ENCODE assay signal across 1 cellular context in genomic region chr3:150737874-150738679, GRCh38.
TF ChIP-seq lines count a peak whose summit lies in the region.

No MANE protein-coding gene starts in this region.

TF ChIP-seq in HepG2, 621 proteins besides CTCF, POLR2A, EP300 and RAD21 (continued from another document and continues in another):
- TF ChIP-seq NR2F2 (IDR thresholded peaks at IDR 0.05; ENCODE audit: borderline replicate concordance, low read depth): no peak
- peak; percentile 52; the same call in 1 of the 2 replicates for TF ChIP-seq ZBTB26 (CRISPR knock-in tag; IDR thresholded peaks at IDR 0.05; ENCODE audit: borderline replicate concordance)
- TF ChIP-seq PRDM4 (CRISPR knock-in tag; IDR thresholded peaks at IDR 0.05; ENCODE audit: borderline replicate concordance): no peak
- no peak for TF ChIP-seq ZHX1 (CRISPR knock-in tag; IDR thresholded peaks at IDR 0.05; ENCODE audit: low read depth)
- no peak for TF ChIP-seq CENPBD1 (CRISPR knock-in tag; IDR thresholded peaks at IDR 0.05; ENCODE audit: borderline replicate concordance, low read depth)
- TF ChIP-seq HOXD1 (CRISPR knock-in tag; IDR thresholded peaks at IDR 0.05): no peak
- TF ChIP-seq ZNF564 (CRISPR knock-in tag; IDR thresholded peaks at IDR 0.05): no peak
- no peak for TF ChIP-seq GPBP1L1 (CRISPR knock-in tag; IDR thresholded peaks at IDR 0.05)
- TF ChIP-seq NR2F6 (IDR thresholded peaks at IDR 0.05): peak; percentile 58; the same call in 1 of the 2 replicates
- peak; percentile 72; the same call in 1 of the 2 replicates for TF ChIP-seq NR2F6 (CRISPR knock-in tag; IDR thresholded peaks at IDR 0.05)
- no peak for TF ChIP-seq TERF1 (CRISPR knock-in tag; IDR thresholded peaks at IDR 0.05)
- no peak for TF ChIP-seq ZNF572 (CRISPR knock-in tag; IDR thresholded peaks at IDR 0.05)
- no peak for TF ChIP-seq HBP1 (CRISPR knock-in tag; IDR thresholded peaks at IDR 0.05; ENCODE audit: low read depth)
- no peak for TF ChIP-seq E2F2 (CRISPR knock-in tag; IDR thresholded peaks at IDR 0.05; ENCODE audit: borderline replicate concordance)
- TF ChIP-seq PITX1 (CRISPR knock-in tag; IDR thresholded peaks at IDR 0.05): 0 out of 2 replicates have a peak, but pooled peaks have one; percentile 7
- no peak for TF ChIP-seq ZNF816 (CRISPR knock-in tag; IDR thresholded peaks at IDR 0.05; ENCODE audit: borderline replicate concordance)
- peak; percentile 49 for TF ChIP-seq HNF4A (CRISPR knock-in tag; IDR thresholded peaks at IDR 0.05)
- TF ChIP-seq ZNF333 (CRISPR knock-in tag; IDR thresholded peaks at IDR 0.05; ENCODE audit: borderline replicate concordance): no peak
- no peak for TF ChIP-seq AKAP8 (CRISPR knock-in tag; IDR thresholded peaks at IDR 0.05)
- TF ChIP-seq ATF7-NPFF (CRISPR knock-in tag; IDR thresholded peaks at IDR 0.05; ENCODE audit: low read depth): no peak
- no peak; the same call in 1 of the 2 replicates for TF ChIP-seq FOXA3 (CRISPR knock-in tag; IDR thresholded peaks at IDR 0.05)
- TF ChIP-seq TOPORS (CRISPR knock-in tag; IDR thresholded peaks at IDR 0.05): no peak
- TF ChIP-seq ZNF841 (CRISPR knock-in tag; IDR thresholded peaks at IDR 0.05; ENCODE audit: borderline replicate concordance): no peak
- TF ChIP-seq PCBP2 (optimal IDR thresholded peaks at IDR 0.05; ENCODE audit: low read depth, low read length, poor library complexity, severe bottlenecking): no peak
- TF ChIP-seq TP53 (CRISPR knock-in tag; conservative IDR thresholded peaks at IDR 0.05): no peak
- no peak for TF ChIP-seq TBP (CRISPR knock-in tag; IDR thresholded peaks at IDR 0.05)
- no peak for TF ChIP-seq ZNF850 (CRISPR knock-in tag; conservative IDR thresholded peaks at IDR 0.05)
- no peak for TF ChIP-seq ZNF567 (CRISPR knock-in tag; IDR thresholded peaks at IDR 0.05; ENCODE audit: borderline replicate concordance)
- no peak for TF ChIP-seq NCOA5 (CRISPR knock-in tag; IDR thresholded peaks at IDR 0.05)
- no peak for TF ChIP-seq FOXC1 (CRISPR knock-in tag; IDR thresholded peaks at IDR 0.05; ENCODE audit: borderline replicate concordance)
- no peak for TF ChIP-seq HNRNPUL1 (IDR thresholded peaks at IDR 0.05; ENCODE audit: low read depth, low read length)
- TF ChIP-seq ZMYM3 (CRISPR knock-in tag; IDR thresholded peaks at IDR 0.05): peak; percentile 47; the same call in 1 of the 2 replicates
- TF ChIP-seq CSRNP2 (CRISPR knock-in tag; conservative IDR thresholded peaks at IDR 0.05; ENCODE audit: low read depth): no peak
- TF ChIP-seq ZSCAN30 (CRISPR knock-in tag; IDR thresholded peaks at IDR 0.05): 0 out of 2 replicates have a peak, but pooled peaks have one; percentile 62
- no peak for TF ChIP-seq ETV6 (CRISPR knock-in tag; conservative IDR thresholded peaks at IDR 0.05)
- no peak for TF ChIP-seq NONO (IDR thresholded peaks at IDR 0.05)
- no peak; the same call in 1 of the 2 replicates for TF ChIP-seq NONO (CRISPR knock-in tag; conservative IDR thresholded peaks at IDR 0.05)
- peak; percentile 79; the same call in 1 of the 2 replicates for TF ChIP-seq HMG20A (CRISPR knock-in tag; IDR thresholded peaks at IDR 0.05; ENCODE audit: borderline replicate concordance)
- no peak for TF ChIP-seq ZNF792 (CRISPR knock-in tag; IDR thresholded peaks at IDR 0.05)
- no peak for TF ChIP-seq ZNF121 (CRISPR knock-in tag; IDR thresholded peaks at IDR 0.05)
- TF ChIP-seq ZBTB43 (CRISPR knock-in tag; conservative IDR thresholded peaks at IDR 0.05): no peak
- no peak for TF ChIP-seq GTF3A (CRISPR knock-in tag; conservative IDR thresholded peaks at IDR 0.05)
- TF ChIP-seq TCF7 (IDR thresholded peaks at IDR 0.05; ENCODE audit: low read depth): peak; percentile 54
- TF ChIP-seq MXD3 (CRISPR knock-in tag; IDR thresholded peaks at IDR 0.05): no peak
- no peak for TF ChIP-seq SNAI1 (CRISPR knock-in tag; IDR thresholded peaks at IDR 0.05; ENCODE audit: borderline replicate concordance)
- no peak for TF ChIP-seq ZBTB1 (CRISPR knock-in tag; IDR thresholded peaks at IDR 0.05; ENCODE audit: borderline replicate concordance)
- no peak for TF ChIP-seq ZNF749 (CRISPR knock-in tag; IDR thresholded peaks at IDR 0.05; ENCODE audit: borderline replicate concordance)
- no peak for TF ChIP-seq ZNF354B (CRISPR knock-in tag; IDR thresholded peaks at IDR 0.05)
- 0 out of 2 replicates have a peak, but pooled peaks have one; percentile 23 for TF ChIP-seq ZNF770 (CRISPR knock-in tag; IDR thresholded peaks at IDR 0.05)
- TF ChIP-seq ZNF143 (CRISPR knock-in tag; IDR thresholded peaks at IDR 0.05): no peak
- TF ChIP-seq SOX5 (CRISPR knock-in tag; IDR thresholded peaks at IDR 0.05; ENCODE audit: borderline replicate concordance): peak; percentile 77
